ENCODE assay signal across 9 cellular contexts in the genomic region with DNA sequence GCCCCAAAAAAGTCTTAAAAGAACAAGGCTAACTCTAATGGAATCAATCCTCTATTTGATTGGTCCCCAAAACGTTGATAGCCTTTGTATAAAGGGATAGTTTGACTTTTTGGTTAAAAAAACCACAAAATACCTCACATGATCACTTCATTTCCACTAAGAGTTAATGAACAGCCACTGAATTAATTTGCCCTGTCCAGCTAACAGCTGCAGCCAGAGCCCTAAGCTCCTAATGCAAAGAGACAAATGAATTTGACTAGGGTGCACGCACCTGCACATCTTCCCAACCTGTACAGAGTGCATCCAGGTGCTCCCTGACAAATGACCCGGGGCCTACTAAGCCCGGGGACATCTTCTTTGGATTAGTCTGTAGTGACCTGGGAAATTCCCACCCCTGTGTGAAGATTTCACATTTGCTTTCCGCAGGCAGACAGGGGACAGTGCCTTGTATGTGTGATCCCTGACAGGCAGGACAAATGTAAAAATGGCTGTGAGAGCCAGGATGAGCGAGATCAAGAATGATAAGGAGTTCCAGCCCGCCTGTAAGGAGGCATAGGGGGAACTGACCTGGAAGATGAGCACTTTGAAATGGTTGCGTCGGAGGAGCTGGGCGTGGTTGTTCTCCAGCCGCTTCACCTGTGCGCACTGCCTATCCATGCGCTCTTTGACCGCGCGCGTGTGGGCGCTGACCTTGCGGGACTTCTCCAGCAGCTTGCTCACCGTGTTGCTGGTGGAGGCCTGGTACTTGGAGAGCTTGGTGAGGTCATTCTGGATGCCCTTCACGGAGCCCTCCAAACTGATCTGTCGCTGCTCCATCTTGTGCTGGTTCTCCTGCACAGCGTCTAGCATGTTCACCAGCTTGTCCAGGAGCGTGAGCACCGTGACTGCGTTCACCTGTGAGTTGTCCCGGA. TPM values are rescaled to one million over a fixed set of nuclear protein-coding genes. Genes with fewer than 3 reads are reported as not detected.
DNase-seq lines count a peak whose midpoint lies in the region; ATAC-seq and TF ChIP-seq lines count a peak whose summit lies in the region.
"Had no signal": no experiment of that assay in that cellular context is flagged by ENCODE, and none has a peak within 500 bp of the region (broad histone marks: within the 10 kb centered on the region; RNA-seq: fewer than 3 reads in every experiment).

No MANE protein-coding gene starts in this region.

- H3K27me3 Mint-ChIP-seq in HFFc6 (ENCODE audit: insufficient read depth) (no peaks in the 10 kb centered on the region), endodermal cell (ENCODE audit: insufficient read depth) (no peaks in the 10 kb centered on the region)
- H3K27me3 Mint-ChIP-seq in stimulated activated memory B cell treated with anti-CD40 and anti-IgM and Interleukin-4, amounts not matched to agents 10 μg/mL and 1 μg/mL and 100 μg/mL, for 72 hours: peaks cover 51% of the 10 kb centered on the region

- no peaks in the 10 kb centered on the region for H3K9me3 Mint-ChIP-seq in HFFc6
- no peaks in the 10 kb centered on the region for H3K9me3 Mint-ChIP-seq in stimulated activated memory B cell treated with anti-CD40 and anti-IgM and Interleukin-4, amounts not matched to agents 10 μg/mL and 1 μg/mL and 100 μg/mL, for 72 hours
- no peaks in the 10 kb centered on the region for H3K9me3 Mint-ChIP-seq in endodermal cell
- H3K9me3 Mint-ChIP-seq: activated T-cell treated with anti-CD3 and anti-CD28 coated beads, Interleukin-2, amount 50 U/mL, for 72 hours had no signal

- no peak overlapping the region for H3K4me3 ChIP-seq in endodermal cell (ENCODE audit: low read length)

- TF ChIP-seq CTCF in HFFc6 (IDR thresholded peaks at IDR 0.05) (no peak), endodermal cell (conservative IDR thresholded peaks at IDR 0.05) (no peak)

- peak; percentile 29 for ATAC-seq in stimulated activated memory B cell treated with anti-CD40 and anti-IgM and Interleukin-4, amounts not matched to agents 10 μg/mL and 1 μg/mL and 100 μg/mL, for 72 hours
- no peak for ATAC-seq in HG03521 (IDR thresholded peaks at IDR 0.05; ENCODE audit: unreplicated experiment)

- H3K27ac ChIP-seq in adipose tissue (ENCODE audit: low read depth, low read length) (peak overlapping the region; percentile 15), endodermal cell (ENCODE audit: low read depth, low read length) (no peak overlapping the region)

- no peaks in the 10 kb centered on the region for H3K36me3 ChIP-seq in endodermal cell (ENCODE audit: control insufficient read depth, insufficient read depth, low read length)

- no peaks in the 10 kb centered on the region for H3K9me3 ChIP-seq in endodermal cell (ENCODE audit: control insufficient read depth, low read length)

- H3K4me1 ChIP-seq in endodermal cell (ENCODE audit: control insufficient read depth, insufficient read depth, low read length): no peaks in the 10 kb centered on the region

- WGBS in adipose tissue, 3 donors: 22 to 55% (median 32%) methylated on average over 27 of the region's 27 CpGs
- WGBS in endodermal cell (ENCODE audit: insufficient coverage in 1 of 2, insufficient read length in 1 of 2), 2 experiments: 94 to 100% methylated on average over 13 to 27 of the region's 27 CpGs

- H3K9ac ChIP-seq in endodermal cell (ENCODE audit: extremely low read depth, low read length, poor library complexity, severe bottlenecking): no peak overlapping the region

- H3K36me3 Mint-ChIP-seq in HFFc6 (ENCODE audit: low read depth) (peaks cover 5% of the 10 kb centered on the region; the same call in 1 of the 2 replicates), endodermal cell (ENCODE audit: low read depth) (no peaks in the 10 kb centered on the region)
- H3K36me3 Mint-ChIP-seq in stimulated activated memory B cell treated with anti-CD40 and anti-IgM and Interleukin-4, amounts not matched to agents 10 μg/mL and 1 μg/mL and 100 μg/mL, for 72 hours: no peaks in the 10 kb centered on the region

- H3K27ac Mint-ChIP-seq in HFFc6 (peak overlapping the region; percentile 70), endodermal cell (no peak overlapping the region)
- no peak overlapping the region for H3K27ac Mint-ChIP-seq in stimulated activated memory B cell treated with anti-CD40 and anti-IgM and Interleukin-4, amounts not matched to agents 10 μg/mL and 1 μg/mL and 100 μg/mL, for 72 hours
- H3K27ac Mint-ChIP-seq: activated T-cell treated with anti-CD3 and anti-CD28 coated beads, Interleukin-2, amount 50 U/mL, for 72 hours had no signal

- no peak for DNase-seq in HFFc6
- peak; percentile 10 for DNase-seq in hepatic stellate cell (ENCODE audit: low spot score)
- no peak for DNase-seq in endodermal cell
- no peak for DNase-seq in globus pallidus (ENCODE audit: low spot score)
- no peak for DNase-seq in SHP77 (lab: John Stamatoyannopoulos, UW)
- DNase-seq: activated T-cell treated with anti-CD3 and anti-CD28 coated beads, Interleukin-2, amount 50 U/mL, for 72 hours had no signal

- H3K4me3 Mint-ChIP-seq in HFFc6: peak overlapping the region; percentile 68
- H3K4me3 Mint-ChIP-seq in stimulated activated memory B cell treated with anti-CD40 and anti-IgM and Interleukin-4, amounts not matched to agents 10 μg/mL and 1 μg/mL and 100 μg/mL, for 72 hours: no peak overlapping the region
- no peak overlapping the region for H3K4me3 Mint-ChIP-seq in endodermal cell
- H3K4me3 Mint-ChIP-seq: activated T-cell treated with anti-CD3 and anti-CD28 coated beads, Interleukin-2, amount 50 U/mL, for 72 hours had no signal

- H3K4me1 Mint-ChIP-seq in HFFc6 (ENCODE audit: low read depth) (peaks cover 61% of the 10 kb centered on the region), endodermal cell (peaks cover 10% of the 10 kb centered on the region)
- peaks cover 12% of the 10 kb centered on the region for H3K4me1 Mint-ChIP-seq in stimulated activated memory B cell treated with anti-CD40 and anti-IgM and Interleukin-4, amounts not matched to agents 10 μg/mL and 1 μg/mL and 100 μg/mL, for 72 hours

- H3K27me3 ChIP-seq in endodermal cell (ENCODE audit: control insufficient read depth, insufficient read depth, low read length, poor library complexity, severe bottlenecking): no peaks in the 10 kb centered on the region

RNA-seq across cellular contexts. Expression of a gene that starts 0.8 kb away (rescaled TPM):
- 10 to 100 TPM in 4 of 6 experiments, 1 to 10 TPM in 2; 3.1 to 15.9 (median 14.5) TPM for total RNA-seq in HFFc6 (2021; fragmentation: NEBNext Ultra II Directional; extraction: Animal tissue kit (Norgen Biotek cat#: 25700))
- polyA plus RNA-seq in adipose tissue: 10 to 100 TPM; 11.5 to 50.2 (median 47.9) TPM
- not detected for total RNA-seq in endodermal cell
- polyA plus RNA-seq in endodermal cell (2013, experiment 1 of 2): 0.14 TPM
- polyA plus RNA-seq in endodermal cell (2013, experiment 2 of 2): 0.25 TPM
- total RNA-seq: activated T-cell treated with anti-CD3 and anti-CD28 coated beads, Interleukin-2, amount 50 U/mL, for 72 hours had no signal

Comparison
In these comparisons a context has a peak if more than half of its experiments do, and no peak if none do; other contexts are left out.
1. RNA of a gene that starts 0.8 kb away (total RNA-seq): 3.1 to 15.9 TPM in HFFc6; not detected in endodermal cell; every median in the first group is over 4 times any median in the second.